8 cellular contexts compared by ENCODE assay signal in the genomic region with DNA sequence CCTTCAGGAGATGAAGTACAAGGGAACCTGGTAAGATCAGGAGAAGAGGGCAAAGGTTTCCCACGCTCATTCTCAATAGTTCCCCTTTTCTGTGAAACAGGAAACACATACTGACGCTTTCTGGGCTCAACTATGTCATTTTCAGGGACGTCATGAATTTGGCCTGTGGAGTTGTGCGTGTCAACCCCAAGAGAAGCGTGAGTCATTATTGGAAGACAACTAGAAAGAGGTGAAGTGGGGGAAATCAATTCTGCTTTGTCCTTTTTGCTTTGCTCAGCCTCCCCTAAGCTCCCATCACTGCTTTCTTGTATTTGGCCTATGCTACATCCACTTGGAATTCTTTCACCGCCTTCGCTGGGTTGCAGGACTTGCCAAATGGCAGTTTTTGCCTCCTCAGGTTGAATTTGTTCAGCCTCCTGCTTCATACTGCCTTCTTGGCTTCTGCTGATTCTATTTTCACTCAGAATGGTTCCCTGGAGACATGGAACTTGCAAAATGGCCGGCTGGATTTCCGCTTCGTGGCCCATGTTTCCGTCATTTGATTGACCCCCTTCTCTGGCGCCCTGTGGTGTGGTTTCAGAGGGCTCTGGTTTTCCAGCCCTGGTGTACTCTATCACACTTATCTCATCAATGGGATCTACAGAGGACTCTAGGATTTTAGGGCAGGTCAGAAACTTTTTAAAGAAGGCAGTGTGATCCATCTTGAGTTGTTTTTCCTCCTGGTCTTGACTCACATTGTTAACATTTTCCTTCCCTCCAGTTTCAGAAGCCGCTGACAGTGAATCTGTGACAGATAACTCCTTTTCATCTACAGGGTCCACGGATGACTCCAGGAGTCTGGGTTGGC.
DNase-seq lines count a peak whose midpoint lies in the region; ATAC-seq and TF ChIP-seq lines count a peak whose summit lies in the region.

No MANE protein-coding gene starts in this region.

- no peak overlapping the region for H4K8ac ChIP-seq in trophoblast cell (ENCODE audit: low read depth, low read length)

- H2BK12ac ChIP-seq in trophoblast cell (ENCODE audit: low read length): peak overlapping the region; percentile 87

- intact Hi-C loops in left cardiac atrium (cut with DNase I): loop anchor here in 1 of 2 donors (10.0 kb wide), 1 partner anchor 59 kb away; no protein-coding TSS in a partner anchor

- no peak for TF ChIP-seq CTCF in right atrium auricular region (IDR thresholded peaks at IDR 0.05)

- H3K27ac ChIP-seq in right atrium auricular region (peak overlapping the region in 1 of 2 donors; percentile 87), trophoblast cell (ENCODE audit: low read depth, low read length) (no peak overlapping the region)

- peaks cover 9% of the 10 kb centered on the region for H3K79me1 ChIP-seq in trophoblast cell (ENCODE audit: low read length)

- H3K4me1 ChIP-seq in right atrium auricular region (peaks cover 0 to 37% of the 10 kb centered on the region in 2 donors), trophoblast cell (ENCODE audit: control insufficient read depth in 1 of 2, insufficient read depth in 2 of 2, low read length in 2 of 2) (peaks cover 18 to 33% of the 10 kb centered on the region in 2 experiments)

- no peak overlapping the region for H2AK5ac ChIP-seq in trophoblast cell (ENCODE audit: low read length)

- H2BK5ac ChIP-seq in trophoblast cell (ENCODE audit: low read depth, low read length, poor library complexity): no peak overlapping the region

- DNase-seq in left cardiac atrium: no peak
- DNase-seq in right atrium auricular region (ENCODE audit: low spot score): no peak
- DNase-seq in SK-MEL-5 (ENCODE audit: low read depth, low spot score): peak; percentile 11
- DNase-seq in trophoblast cell: peak in 1 of 2 donors; percentile 47
- no peak for DNase-seq in epidermal melanocyte (ENCODE audit: insufficient read length, low spot score)
- DNase-seq in SK-N-DZ (ENCODE audit: low spot score): no peak
- no peak for DNase-seq in AG08395 (ENCODE audit: low spot score)

- H3K9me3 ChIP-seq in right atrium auricular region: no peaks in the 10 kb centered on the region
- no peaks in the 10 kb centered on the region for H3K9me3 ChIP-seq in trophoblast cell (ENCODE audit: insufficient read depth, low read depth, low read length)

- H3K27me3 ChIP-seq in right atrium auricular region (no peaks in the 10 kb centered on the region), trophoblast cell (ENCODE audit: insufficient read depth, low read length) (no peaks in the 10 kb centered on the region)

- H3K14ac ChIP-seq in trophoblast cell (ENCODE audit: low read length): no peak overlapping the region

- no peak overlapping the region for H3K23ac ChIP-seq in trophoblast cell (ENCODE audit: low read length)

- H3K4me2 ChIP-seq in trophoblast cell (ENCODE audit: low read length): no peak overlapping the region

- no peak overlapping the region for H3K4me3 ChIP-seq in right atrium auricular region
- H3K4me3 ChIP-seq in trophoblast cell (ENCODE audit: low read depth, low read length): no peak overlapping the region

- ATAC-seq in left cardiac atrium (peak; percentile 12 to 16), HG02970 (IDR thresholded peaks at IDR 0.05; ENCODE audit: low FRiP score, unreplicated experiment) (peak; percentile 63)

- H4K91ac ChIP-seq in trophoblast cell (ENCODE audit: low read depth, low read length): peak overlapping the region; percentile 28

- in situ Hi-C loops in SK-MEL-5 (cut with HindIII; ENCODE audit: low pct_unique_long_range_greater_than_20kb, low sequenced_read_pairs): loop anchor here (25.0 kb wide), 1 partner anchor 227 kb away; no protein-coding TSS in a partner anchor

- no peak overlapping the region for H3K4ac ChIP-seq in trophoblast cell (ENCODE audit: low read depth, low read length)

- H3K18ac ChIP-seq in trophoblast cell (ENCODE audit: low read length): no peak overlapping the region

- H3K36me3 ChIP-seq in right atrium auricular region (no peaks in the 10 kb centered on the region), trophoblast cell (ENCODE audit: control insufficient read depth in 1 of 2, insufficient read depth in 2 of 2, low read length in 2 of 2) (no peaks in the 10 kb centered on the region)

- H2AFZ ChIP-seq in trophoblast cell (ENCODE audit: insufficient read depth, low read length, poor library complexity): no peak overlapping the region

- H3K79me2 ChIP-seq in trophoblast cell (ENCODE audit: control insufficient read depth, insufficient read depth, low read length, poor library complexity): no peaks in the 10 kb centered on the region

- no CpG with 5 or more reads among the region's 14 CpGs for WGBS in trophoblast cell (ENCODE audit: extremely low coverage, insufficient coverage, insufficient read length)

- no peak overlapping the region for H4K12ac ChIP-seq in trophoblast cell (ENCODE audit: low read depth, low read length)

- no peak overlapping the region for H3K9ac ChIP-seq in trophoblast cell (ENCODE audit: low read length)

- H2BK120ac ChIP-seq in trophoblast cell (ENCODE audit: insufficient read depth, low read length, poor library complexity): peak overlapping the region; percentile 2
